Comparison of ENCODE assay signal across 8 cellular contexts in the genomic region with DNA sequence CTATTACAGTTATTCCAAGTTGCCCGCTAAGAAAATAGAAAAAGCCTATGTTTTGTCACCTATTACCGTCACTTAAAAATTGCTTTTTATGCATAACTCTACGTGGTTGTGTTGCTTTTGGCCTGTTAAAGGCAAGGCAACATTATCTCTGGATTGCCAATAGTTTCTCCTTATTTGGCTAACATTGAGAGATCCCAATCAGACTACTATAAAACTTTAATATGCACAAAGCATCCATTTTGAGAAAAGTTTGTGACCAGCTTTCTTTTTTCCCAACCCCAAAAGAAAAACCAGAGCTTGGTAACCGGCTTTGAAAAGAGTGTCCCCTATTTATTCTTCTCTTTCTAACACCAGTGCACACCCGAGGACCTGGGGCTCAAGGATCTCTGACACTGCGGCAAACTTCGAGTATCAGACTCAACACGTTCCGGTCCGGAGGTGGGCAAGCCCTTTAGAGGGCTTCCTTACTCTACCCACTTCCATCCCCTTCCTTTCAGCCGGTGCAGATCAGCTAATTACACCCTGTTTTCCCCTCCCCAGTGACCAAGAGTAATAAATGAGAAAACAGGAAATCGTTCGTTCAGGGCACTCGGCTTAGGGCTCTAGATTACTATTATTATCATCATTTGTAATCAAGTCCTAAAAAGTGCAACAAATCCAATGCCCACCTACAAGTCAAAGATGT. TPM values are rescaled to one million over a fixed set of nuclear protein-coding genes. Genes with fewer than 3 reads are reported as not detected.
A peak's percentile ranks its signal among the peaks of the same experiment; 100 is the strongest.
DNase-seq lines count a peak whose midpoint lies in the region; ATAC-seq and TF ChIP-seq lines count a peak whose summit lies in the region.

No MANE protein-coding gene starts in this region.

- H3K4me3 ChIP-seq in fibroblast of the aortic adventitia (ENCODE audit: low read depth, low read length) (peak overlapping the region; percentile 93), neutrophil (ENCODE audit: low read depth in 1 of 2, low read length in 1 of 2) (peak overlapping the region; percentile 84 to 96)

- peak overlapping the region; percentile 99 for H3K27ac ChIP-seq in neutrophil

- TF ChIP-seq CTCF in activated B cell treated with CpG ODN at 0.5 μM for 24 hours (IDR thresholded peaks at IDR 0.05), result no peak
- TF ChIP-seq CTCF in fibroblast of the aortic adventitia (IDR thresholded peaks at IDR 0.05; ENCODE audit: insufficient read depth, low read length), result no peak
- no peak for TF ChIP-seq CTCF in neutrophil (IDR thresholded peaks at IDR 0.05)

- H3K36me3 ChIP-seq in neutrophil, result peaks cover 5% of the 10 kb centered on the region

- H3K4me1 Mint-ChIP-seq in activated B cell treated with CpG ODN at 0.5 μM for 24 hours, result peaks cover 57% of the 10 kb centered on the region

- H3K9me3 ChIP-seq in neutrophil, result no peaks in the 10 kb centered on the region

- CTCF ChIA-PET in activated B cell treated with CpG ODN at 0.5 μM for 24 hours (lab: Charles Lee), result interaction anchor here (1.1 kb wide), 1 partner anchor 9 kb away, joined by 4 read pairs; no protein-coding TSS in a partner anchor

- H3K27ac Mint-ChIP-seq in activated B cell treated with CpG ODN at 0.5 μM for 24 hours, result peak overlapping the region; percentile 98

- intact Hi-C loops in activated B cell treated with CpG ODN at 0.5 μM for 24 hours (cut with micrococcal nuclease), result no loop called here

- peak overlapping the region; percentile 99 for H3K4me3 Mint-ChIP-seq in activated B cell treated with CpG ODN at 0.5 μM for 24 hours

- H3K4me1 ChIP-seq in neutrophil (ENCODE audit: control insufficient read depth in 1 of 2, insufficient read depth in 1 of 2, low read depth in 1 of 2, low read length in 1 of 2), result peaks cover 68 to 73% of the 10 kb centered on the region in 2 experiments

- H3K27me3 Mint-ChIP-seq in activated B cell treated with CpG ODN at 0.5 μM for 24 hours, result no peaks in the 10 kb centered on the region

- H3K36me3 Mint-ChIP-seq in activated B cell treated with CpG ODN at 0.5 μM for 24 hours (ENCODE audit: low read depth), result peaks cover 21% of the 10 kb centered on the region

- ATAC-seq in activated B cell treated with CpG ODN at 0.5 μM for 24 hours (ENCODE audit: low read depth), result peak; percentile 3
- ATAC-seq in HG02840 (IDR thresholded peaks at IDR 0.05; ENCODE audit: low FRiP score, unreplicated experiment), result no peak
- no peak for ATAC-seq in HG03469 (IDR thresholded peaks at IDR 0.05; ENCODE audit: unreplicated experiment)

- H3K27me3 ChIP-seq in neutrophil, result no peaks in the 10 kb centered on the region

- H3K9me3 Mint-ChIP-seq in activated B cell treated with CpG ODN at 0.5 μM for 24 hours, result no peaks in the 10 kb centered on the region

- peak; percentile 10 for DNase-seq in stimulated activated CD4-positive, alpha-beta T cell treated with anti-CD3 and anti-CD28 coated beads, Interleukin-15, amount 100 ng/mL, for 24 hours
- DNase-seq in stimulated activated CD4-positive, alpha-beta T cell treated with anti-CD3 and anti-CD28 coated beads, Interleukin-12 subunit alpha, Interleukin-12 subunit beta, amount 100 ng/mL, for 4 hours, result no peak
- DNase-seq in HT-29 (ENCODE audit: low spot score) (peak; percentile 52), activated B cell treated with CpG ODN at 0.5 μM for 24 hours (no peak), fibroblast of the aortic adventitia (ENCODE audit: low read depth) (peak; percentile 30)

- POLR2A ChIA-PET in activated B cell treated with CpG ODN at 0.5 μM for 24 hours (lab: Charles Lee), result interaction anchor here (0.5 to 1.9 kb wide), 3 partner anchors 9 to 243 kb away, joined by 3 to 8 read pairs (median 6); a partner anchor contains a TSS

RNA-seq across cellular contexts. Expression of a gene that starts 1.2 kb away (rescaled TPM):
- 25.1 and 26.1 TPM in 2 replicates for total RNA-seq in HT-29 (2014; rRNA removed; shearing (Covaris generic))
- total RNA-seq in activated B cell treated with CpG ODN at 0.5 μM for 24 hours, result 72.9 and 90.4 TPM in 2 replicates
- 119 and 269 TPM in 2 replicates for total RNA-seq in fibroblast of the aortic adventitia (ENCODE audit: low replicate concordance)

Comparison
In these comparisons a context has a peak if more than half of its experiments do, and no peak if none do; other contexts are left out.
1. DNase-seq: peak in stimulated activated CD4-positive, alpha-beta T cell treated with anti-CD3 and anti-CD28 coated beads, Interleukin-15, amount 100 ng/mL, for 24 hours (single experiment), HT-29 (single experiment) and fibroblast of the aortic adventitia (single experiment); none in stimulated activated CD4-positive, alpha-beta T cell treated with anti-CD3 and anti-CD28 coated beads, Interleukin-12 subunit alpha, Interleukin-12 subunit beta, amount 100 ng/mL, for 4 hours (single experiment) and activated B cell treated with CpG ODN at 0.5 μM for 24 hours (single experiment).